Comparison of ENCODE assay signal across 8 cellular contexts in the genomic region with DNA sequence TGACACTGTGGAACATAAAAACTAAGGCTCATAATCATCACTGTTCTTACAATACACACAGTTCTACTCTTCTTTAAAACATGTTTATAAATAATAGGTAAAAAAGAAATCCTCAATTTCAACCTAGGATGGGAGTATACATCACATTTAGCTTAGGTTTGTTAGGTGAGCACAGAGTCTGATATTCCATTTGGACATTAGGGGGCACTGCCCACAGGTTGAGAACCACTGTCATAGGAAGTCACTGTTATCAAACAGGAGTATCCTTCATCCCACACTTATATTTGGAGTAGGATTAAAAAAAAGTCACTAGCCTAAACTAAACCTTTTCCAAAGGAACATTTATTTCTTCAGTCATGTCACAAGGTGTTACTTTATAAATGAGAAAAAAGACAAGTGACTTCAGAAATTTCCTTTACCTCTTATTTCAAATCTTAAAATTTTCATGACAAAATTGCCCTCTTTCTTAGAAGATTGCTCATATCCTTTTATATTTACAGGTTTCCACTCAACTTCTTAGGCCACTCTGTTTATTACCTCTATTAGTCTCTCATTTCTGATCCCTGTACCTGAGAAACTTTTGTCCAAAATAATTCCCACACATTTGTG.
DNase-seq lines count a peak whose midpoint lies in the region; ATAC-seq and TF ChIP-seq lines count a peak whose summit lies in the region.

No MANE protein-coding gene starts in this region.

- H4K20me1 ChIP-seq in neural cell (ENCODE audit: insufficient read depth) = no peaks in the 10 kb centered on the region

- H2AFZ ChIP-seq in neural cell (ENCODE audit: low read depth, low read length) = no peak overlapping the region

- H3K36me3 ChIP-seq in neural cell (ENCODE audit: insufficient read depth, low read length) = no peaks in the 10 kb centered on the region

- in situ Hi-C loops in ACHN (cut with HindIII; ENCODE audit: low pct_ligation_motif_present, low pct_unique_long_range_greater_than_20kb, low sequenced_read_pairs) = no loop called here

- TF ChIP-seq EP300 in neural cell (conservative IDR thresholded peaks at IDR 0.05; ENCODE audit: poor library complexity, severe bottlenecking) = no peak

- TF ChIP-seq CTCF in neural cell (IDR thresholded peaks at IDR 0.05; ENCODE audit: poor library complexity, severe bottlenecking) = peak; percentile 54

- H3K4me3 ChIP-seq in neural cell (ENCODE audit: low read length) = no peak overlapping the region

- no peaks in the 10 kb centered on the region for H3K9me2 ChIP-seq in neural cell (ENCODE audit: insufficient read depth, low read length)

- peak; percentile 43 for TF ChIP-seq RAD21 in neural cell (conservative IDR thresholded peaks at IDR 0.05)

- peak; percentile 70 for DNase-seq in ACHN
- DNase-seq in astrocyte of the hippocampus (ENCODE audit: low read depth, low spot score) = peak; percentile 11
- no peak for DNase-seq in activated naive CD4-positive, alpha-beta T cell treated with anti-CD3 and anti-CD28 coated beads, Interleukin-2, amount 50 U/mL, for 16 hours
- DNase-seq in UCSD-AML1 (lab: John Stamatoyannopoulos, UW; ENCODE audit: unreplicated experiment) = no peak
- no peak for DNase-seq in EL

- no peaks in the 10 kb centered on the region for H3K79me2 ChIP-seq in neural cell (replicated peaks; ENCODE audit: insufficient read depth, low read length)

- H3K4me2 ChIP-seq in neural cell (ENCODE audit: low read length) = no peak overlapping the region

- no peaks in the 10 kb centered on the region for H3K27me3 ChIP-seq in neural cell (ENCODE audit: insufficient read depth, low read depth, low read length)

- no peak overlapping the region for H3K27ac ChIP-seq in neural cell (ENCODE audit: low read length)

- no peaks in the 10 kb centered on the region for H3F3A ChIP-seq in neural cell (ENCODE audit: insufficient read depth, low read length, poor library complexity, severe bottlenecking)

- ATAC-seq in GM18907 (IDR thresholded peaks at IDR 0.05; ENCODE audit: unreplicated experiment) = peak; percentile 88
- ATAC-seq in HG03442 (IDR thresholded peaks at IDR 0.05; ENCODE audit: unreplicated experiment) = peak; percentile 70

- H3K9me3 ChIP-seq in neural cell (ENCODE audit: low read length) = no peaks in the 10 kb centered on the region

- no peak overlapping the region for H3K9ac ChIP-seq in neural cell (ENCODE audit: low read length)

TF ChIP-seq in neural cell, 6 proteins besides CTCF, POLR2A, EP300 and RAD21:
- TF ChIP-seq SMC3 (conservative IDR thresholded peaks at IDR 0.05; ENCODE audit: poor library complexity) = peak; percentile 35
- no peak for TF ChIP-seq EZH2 (IDR thresholded peaks at IDR 0.05; ENCODE audit: borderline replicate concordance, insufficient read depth, low read length, poor library complexity, severe bottlenecking)

Comparison
In these comparisons a context has a peak if more than half of its experiments do, and no peak if none do; other contexts are left out.
1. DNase-seq: peak in ACHN (single experiment) and astrocyte of the hippocampus (single experiment); none in activated naive CD4-positive, alpha-beta T cell treated with anti-CD3 and anti-CD28 coated beads, Interleukin-2, amount 50 U/mL, for 16 hours (single experiment), UCSD-AML1 (single experiment) and EL (single experiment).